Comparison of ENCODE assay signal across 8 cellular contexts in genomic region chr4:156771171-156771837, GRCh38.
DNase-seq lines count a peak whose midpoint lies in the region; ATAC-seq, FAIRE-seq and TF ChIP-seq lines count a peak whose summit lies in the region.

No MANE protein-coding gene starts in this region.

- intact Hi-C loops in pancreas (cut with DNase I): no loop called here

- TF ChIP-seq CTCF in HEK293 (tag by site-specific recombination; IDR thresholded peaks at IDR 0.05): no peak
- no peak for TF ChIP-seq CTCF in fibroblast of lung (conservative IDR thresholded peaks at IDR 0.05 in 1 of 2, IDR thresholded peaks at IDR 0.05 in 1 of 2; ENCODE audit: low read depth in 1 of 2, low read length in 2 of 2)
- TF ChIP-seq CTCF in pancreas (IDR thresholded peaks at IDR 0.05): no peak

- no peaks in the 10 kb centered on the region for H3K36me3 ChIP-seq in HEK293 (ENCODE audit: control insufficient read depth in 2 of 2, insufficient read depth in 1 of 2, low read length in 2 of 2)
- no peaks in the 10 kb centered on the region for H3K36me3 ChIP-seq in fibroblast of lung (ENCODE audit: control insufficient read depth, insufficient read depth, low read length)
- H3K36me3 ChIP-seq in pancreas: no peaks in the 10 kb centered on the region

- H3K27me3 ChIP-seq in fibroblast of lung (ENCODE audit: control insufficient read depth, insufficient read depth, low read length): no peaks in the 10 kb centered on the region
- H3K27me3 ChIP-seq in pancreas: no peaks in the 10 kb centered on the region

- no peak overlapping the region for H3K9ac ChIP-seq in fibroblast of lung (ENCODE audit: insufficient read depth, low read length)

- H2AFZ ChIP-seq in fibroblast of lung (ENCODE audit: low read length): no peak overlapping the region

- H3K27ac Mint-ChIP-seq in activated CD8-positive, alpha-beta T cell treated with anti-CD3 and anti-CD28 coated beads, Interleukin-2, amount 10 ng/mL, durations not matched to agents 7 days and 5 days: no peak overlapping the region

- H3K27ac ChIP-seq in HEK293 (ENCODE audit: extremely low read depth, low read depth, low read length) (peak overlapping the region; percentile 73), fibroblast of lung (ENCODE audit: insufficient read depth, low read length) (peak overlapping the region; percentile 41), pancreas (peak overlapping the region in 3 of 4 donors; percentile 17 to 38 (median 24))

- peak overlapping the region; percentile 76 for H3K4me2 ChIP-seq in fibroblast of lung (ENCODE audit: extremely low read depth, insufficient read depth, low read length)

- no peak for FAIRE-seq in pancreas (lab: Jason Lieb, UNC)

- DNase-seq in OCI-M1 (lab: John Stamatoyannopoulos, UW) (peak; percentile 14), fibroblast of lung (ENCODE audit: low read depth in 2 of 2) (peak; percentile 87 to 89), pancreas (peak in 3 of 6 donors; percentile 10 to 47 (median 37)), GDM1 (lab: John Stamatoyannopoulos, UW) (no peak)
- DNase-seq in activated CD8-positive, alpha-beta T cell treated with anti-CD3 and anti-CD28 coated beads, Interleukin-2, amount 10 ng/mL, durations not matched to agents 7 days and 5 days: no peak
- no peak for DNase-seq in activated naive CD4-positive, alpha-beta T cell treated with anti-CD3 and anti-CD28 coated beads, Interleukin-2, amount 50 U/mL, for 16 hours

- no peak overlapping the region for H3K4me3 Mint-ChIP-seq in activated CD8-positive, alpha-beta T cell treated with anti-CD3 and anti-CD28 coated beads, Interleukin-2, amount 10 ng/mL, durations not matched to agents 7 days and 5 days

- peaks cover 30% of the 10 kb centered on the region for H3K4me1 ChIP-seq in HEK293 (ENCODE audit: control insufficient read depth, insufficient read depth, low read length)
- peaks cover 13% of the 10 kb centered on the region for H3K4me1 ChIP-seq in fibroblast of lung (ENCODE audit: control insufficient read depth, extremely low read depth, insufficient read depth, low read length)
- H3K4me1 ChIP-seq in pancreas: peaks cover 7 to 19% (median 7%) of the 10 kb centered on the region in 3 donors

- WGBS in pancreas, 2 donors: 40 to 48% methylated on average over 6 of the region's 6 CpGs

- CTCF ChIA-PET in HEK293 (lab: Yijun Ruan, JAX): no interaction called here
- CTCF ChIA-PET in activated CD8-positive, alpha-beta T cell treated with anti-CD3 and anti-CD28 coated beads, Interleukin-2, amount 10 ng/mL, durations not matched to agents 7 days and 5 days (lab: Charles Lee): no interaction called here

- no peaks in the 10 kb centered on the region for H3K36me3 Mint-ChIP-seq in activated CD8-positive, alpha-beta T cell treated with anti-CD3 and anti-CD28 coated beads, Interleukin-2, amount 10 ng/mL, durations not matched to agents 7 days and 5 days (ENCODE audit: low read depth)

- H3K9me3 Mint-ChIP-seq in activated CD8-positive, alpha-beta T cell treated with anti-CD3 and anti-CD28 coated beads, Interleukin-2, amount 10 ng/mL, durations not matched to agents 7 days and 5 days (ENCODE audit: insufficient read depth): no peaks in the 10 kb centered on the region

- H3K4me3 ChIP-seq in HEK293 (ENCODE audit: low read depth, low read length) (no peak overlapping the region), fibroblast of lung (replicated peaks in 1 of 4; ENCODE audit: control extremely low read depth in 1 of 4, insufficient read depth in 1 of 4, low read depth in 3 of 4, low read length in 4 of 4) (peak overlapping the region in 2 of 4 experiments; percentile 6 to 7), pancreas (no peak overlapping the region)

- no peaks in the 10 kb centered on the region for H3K9me3 ChIP-seq in HEK293 (ENCODE audit: control insufficient read depth, insufficient read depth, low read depth, low read length)
- H3K9me3 ChIP-seq in fibroblast of lung (ENCODE audit: control insufficient read depth, insufficient read depth, low read depth, low read length): no peaks in the 10 kb centered on the region
- no peaks in the 10 kb centered on the region for H3K9me3 ChIP-seq in pancreas

- H3K27me3 Mint-ChIP-seq in activated CD8-positive, alpha-beta T cell treated with anti-CD3 and anti-CD28 coated beads, Interleukin-2, amount 10 ng/mL, durations not matched to agents 7 days and 5 days (ENCODE audit: low read depth): no peaks in the 10 kb centered on the region

- H3K79me2 ChIP-seq in fibroblast of lung (ENCODE audit: control insufficient read depth, insufficient read depth, low read length): peaks cover 2% of the 10 kb centered on the region

- H4K20me1 ChIP-seq in fibroblast of lung (ENCODE audit: control insufficient read depth, extremely low read depth, insufficient read depth, low read length): no peaks in the 10 kb centered on the region

- peak; percentile 78 to 95 (median 85) for ATAC-seq in pancreas
- no peak for ATAC-seq in HG02938 (IDR thresholded peaks at IDR 0.05; ENCODE audit: unreplicated experiment)
- ATAC-seq in activated CD8-positive, alpha-beta T cell treated with anti-CD3 and anti-CD28 coated beads, Interleukin-2, amount 10 ng/mL, durations not matched to agents 7 days and 5 days: no peak

- H3K4me1 Mint-ChIP-seq in activated CD8-positive, alpha-beta T cell treated with anti-CD3 and anti-CD28 coated beads, Interleukin-2, amount 10 ng/mL, durations not matched to agents 7 days and 5 days (ENCODE audit: low read depth): no peaks in the 10 kb centered on the region

- POLR2A ChIA-PET in HEK293 (lab: Yijun Ruan, JAX): interaction anchor here (1.0 kb wide), 1 partner anchor 17 kb away, joined by 3 read pairs; no protein-coding TSS in a partner anchor
- POLR2A ChIA-PET in activated CD8-positive, alpha-beta T cell treated with anti-CD3 and anti-CD28 coated beads, Interleukin-2, amount 10 ng/mL, durations not matched to agents 7 days and 5 days (lab: Charles Lee): no interaction called here

TF ChIP-seq in HEK293, 187 proteins besides CTCF, POLR2A, EP300 and RAD21 (continues in another document):
- TF ChIP-seq TRIM28 (IDR thresholded peaks at IDR 0.05; ENCODE audit: borderline replicate concordance, low read length) (peak; percentile 71), ZNF624 (tag by site-specific recombination; IDR thresholded peaks at IDR 0.05) (no peak), SCRT1 (tag by site-specific recombination; IDR thresholded peaks at IDR 0.05; ENCODE audit: borderline replicate concordance) (no peak), ZNF664 (tag by site-specific recombination; IDR thresholded peaks at IDR 0.05) (0 out of 2 replicates have a peak, but pooled peaks have one; percentile 7), ZNF112 (tag by site-specific recombination; IDR thresholded peaks at IDR 0.05) (no peak), ZNF580 (tag by site-specific recombination; IDR thresholded peaks at IDR 0.05) (no peak), GFI1B (tag by site-specific recombination; IDR thresholded peaks at IDR 0.05) (peak; percentile 85), ZNF292 (tag by site-specific recombination; IDR thresholded peaks at IDR 0.05; ENCODE audit: borderline replicate concordance, low read depth) (no peak), GLI2 (tag by site-specific recombination; IDR thresholded peaks at IDR 0.05; ENCODE audit: borderline replicate concordance, low read depth) (no peak), ZNF335 (tag by site-specific recombination; conservative IDR thresholded peaks at IDR 0.05) (0 out of 2 replicates have a peak, but pooled peaks have one; percentile 11), ZNF423 (tag by site-specific recombination; IDR thresholded peaks at IDR 0.05) (no peak), ZNF18 (tag by site-specific recombination; IDR thresholded peaks at IDR 0.05) (no peak), PRDM1 (tag by site-specific recombination; IDR thresholded peaks at IDR 0.05) (peak; percentile 75), SALL2 (tag by site-specific recombination; IDR thresholded peaks at IDR 0.05; ENCODE audit: borderline replicate concordance) (no peak), ZEB2 (tag by site-specific recombination; IDR thresholded peaks at IDR 0.05) (peak; percentile 78), FEZF1 (tag by site-specific recombination; IDR thresholded peaks at IDR 0.05) (peak; percentile 37; the same call in 1 of the 2 replicates), ZNF394 (tag by site-specific recombination; IDR thresholded peaks at IDR 0.05; ENCODE audit: borderline replicate concordance) (no peak), ZNF704 (tag by site-specific recombination; IDR thresholded peaks at IDR 0.05) (no peak), KLF9 (tag by site-specific recombination; IDR thresholded peaks at IDR 0.05; ENCODE audit: low read depth) (no peak), ZNF843 (tag by site-specific recombination; IDR thresholded peaks at IDR 0.05) (0 out of 2 replicates have a peak, but pooled peaks have one; percentile 37), ZNF561 (tag by site-specific recombination; IDR thresholded peaks at IDR 0.05; ENCODE audit: borderline replicate concordance) (no peak), HOXA7 (CRISPR knock-in tag; IDR thresholded peaks at IDR 0.05; ENCODE audit: borderline replicate concordance) (no peak), GLI4 (tag by site-specific recombination; IDR thresholded peaks at IDR 0.05) (no peak)

Comparison
In these comparisons a context has a peak if more than half of its experiments do, and no peak if none do; other contexts are left out.
1. DNase-seq: peak in OCI-M1 (single experiment) and fibroblast of lung (2 of 2); none in activated CD8-positive, alpha-beta T cell treated with anti-CD3 and anti-CD28 coated beads, Interleukin-2, amount 10 ng/mL, durations not matched to agents 7 days and 5 days (single experiment), GDM1 (single experiment) and activated naive CD4-positive, alpha-beta T cell treated with anti-CD3 and anti-CD28 coated beads, Interleukin-2, amount 50 U/mL, for 16 hours (single experiment).
2. ATAC-seq: peak in pancreas (4 of 4); none in HG02938 (single experiment) and activated CD8-positive, alpha-beta T cell treated with anti-CD3 and anti-CD28 coated beads, Interleukin-2, amount 10 ng/mL, durations not matched to agents 7 days and 5 days (single experiment).
3. Peak in every context shown above with its lines, with median percentiles within 50 percentile points of each other: H3K27ac ChIP-seq.